ENCODE assay signal across 18 cellular contexts in the genomic region with DNA sequence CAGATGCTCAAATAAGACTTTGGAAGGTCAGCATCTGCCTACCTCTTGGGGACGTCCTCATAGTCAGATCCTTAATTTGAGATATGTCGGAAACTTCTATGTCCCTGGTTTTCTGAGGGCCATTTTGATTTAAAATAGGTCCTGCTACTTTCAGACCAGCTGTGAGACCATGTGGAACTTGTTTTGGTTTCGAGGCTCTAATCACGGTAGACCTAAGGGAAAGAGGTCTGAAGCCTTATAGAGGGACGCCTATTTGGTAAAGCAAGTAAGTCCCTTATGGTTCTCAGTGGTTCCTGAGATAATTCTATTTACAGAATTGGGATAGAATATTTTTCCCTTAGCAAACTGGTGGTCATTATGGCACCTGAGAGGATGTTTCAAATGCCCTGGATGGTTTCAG.
DNase-seq lines count a peak whose midpoint lies in the region; ATAC-seq, FAIRE-seq and TF ChIP-seq lines count a peak whose summit lies in the region.
"Had no signal": no experiment of that assay in that cellular context is flagged by ENCODE, and none has a peak within 500 bp of the region (broad histone marks: within the 10 kb centered on the region; RNA-seq: fewer than 3 reads in every experiment).

No MANE protein-coding gene starts in this region.

- peaks cover 72% of the 10 kb centered on the region for H3K36me3 Mint-ChIP-seq in nephron progenitor cell (ENCODE audit: low read depth)
- H3K36me3 Mint-ChIP-seq: CD14-positive monocyte had no signal

- CTCF ChIA-PET in GM12878 (lab: Yijun Ruan, JAX), result interaction anchor here (0.9 to 1.3 kb wide), 3 partner anchors 94 to 646 kb away, joined by 3 to 5 read pairs (median 4); no protein-coding TSS in a partner anchor

- H3K36me3 ChIP-seq in GM12878 (ENCODE audit: control insufficient read depth in 2 of 2, insufficient read depth in 2 of 2, low read length in 1 of 2), result no peaks in the 10 kb centered on the region
- H3K36me3 ChIP-seq: SJSA1 had no signal

- no peaks in the 10 kb centered on the region for H4K20me1 ChIP-seq in GM12878 (ENCODE audit: control insufficient read depth, insufficient read depth)

- POLR2A ChIA-PET in GM12878 (lab: Charles Lee), result no interaction called here

- H3K4me1 ChIP-seq in GM12878 (ENCODE audit: control insufficient read depth, insufficient read depth, low read length), result peaks cover 7% of the 10 kb centered on the region
- H3K4me1 ChIP-seq: SJSA1 had no signal

- TF ChIP-seq CTCF in GM12864 (IDR thresholded peaks at IDR 0.05; ENCODE audit: low read depth, low read length, missing control alignments), result no peak
- no peak for TF ChIP-seq CTCF in GM12878 (IDR thresholded peaks at IDR 0.05 in 2 of 3, conservative IDR thresholded peaks at IDR 0.05 in 1 of 3; ENCODE audit: control insufficient read depth in 2 of 3, extremely low read depth in 1 of 3, insufficient read depth in 1 of 3, low read depth in 3 of 3, low read length in 3 of 3)
- TF ChIP-seq CTCF in nephron progenitor cell (IDR thresholded peaks at IDR 0.05), result no peak

- WGBS in GM12878 (ENCODE audit: insufficient coverage, insufficient replicate concordance, low lambda C conversion rate, missing lambda C conversion rate), result 38% methylated on average over 5 of the region's 5 CpGs

- in situ Hi-C loops in GM12878 (cut with MboI), result no loop called here

- H3K4me3 ChIP-seq in GM12864 (ENCODE audit: low read depth, low read length) (no peak overlapping the region), GM12878 (no peak overlapping the region)
- H3K4me3 ChIP-seq: GM23338, PC-9, SJSA1 had no signal

- peak overlapping the region; percentile 10; the same call in 1 of the 2 replicates for H3K4me2 ChIP-seq in GM12878 (ENCODE audit: control insufficient read depth, insufficient read depth)
- H3K4me2 ChIP-seq: GM23338, PC-9 had no signal

- H3K27me3 Mint-ChIP-seq in nephron progenitor cell (ENCODE audit: low read depth, poor library complexity), result no peaks in the 10 kb centered on the region

- H3K27me3 ChIP-seq in GM12878 (replicated peaks in 1 of 2; ENCODE audit: control insufficient read depth in 2 of 2, insufficient read depth in 2 of 2, low read length in 1 of 2), result no peaks in the 10 kb centered on the region
- H3K27me3 ChIP-seq: SJSA1 had no signal

- intact Hi-C loops in GM12878 (cut with micrococcal nuclease; ENCODE audit: unreplicated experiment), result loop anchor here (5.0 kb wide), 2 partner anchors 103 to 107 kb away; a partner anchor contains a TSS

- no peaks in the 10 kb centered on the region for H3K4me1 Mint-ChIP-seq in nephron progenitor cell

- H3K9me3 ChIP-seq in GM12878 (replicated peaks; ENCODE audit: control insufficient read depth, insufficient read depth, low read length), result no peaks in the 10 kb centered on the region; the same call in 2 of the 3 replicates
- H3K9me3 ChIP-seq: SJSA1 had no signal

- SMC1A ChIA-PET in GM12878 (lab: Charles Lee; ENCODE audit: uncharacterized antibody, unreplicated experiment), result interaction anchor here (1.0 to 1.6 kb wide), 5 partner anchors 11 to 104 kb away, joined by 3 to 9 read pairs (median 4); no protein-coding TSS in a partner anchor

- RAD21 ChIA-PET in GM12878 (lab: Charles Lee; ENCODE audit: unreplicated experiment), result interaction anchor here (1.0 to 1.1 kb wide), 3 partner anchors 28 to 111 kb away, joined by 3 read pairs; a partner anchor contains a TSS

- no peak for TF ChIP-seq RAD21 in GM12878 (IDR thresholded peaks at IDR 0.05; ENCODE audit: insufficient read depth, low read depth, low read length)

- peaks cover 12% of the 10 kb centered on the region for H3K9me3 Mint-ChIP-seq in nephron progenitor cell
- H3K9me3 Mint-ChIP-seq: T-helper 1 cell treated with Interleukin-12 subunit alpha and Interleukin-12 subunit beta and Interleukin-4 antibody, amounts not matched to agents 30 μg/mL and 1 μg/mL, for 36 hours had no signal

- peak overlapping the region; percentile 19 for H2AFZ ChIP-seq in GM12878 (ENCODE audit: control insufficient read depth, low read depth, low read length)
- H2AFZ ChIP-seq: GM23338, PC-9 had no signal

- no peak overlapping the region for H3K4me3 Mint-ChIP-seq in nephron progenitor cell
- H3K4me3 Mint-ChIP-seq: CD14-positive monocyte; GM23338; T-helper 1 cell treated with Interleukin-12 subunit alpha and Interleukin-12 subunit beta and Interleukin-4 antibody, amounts not matched to agents 30 μg/mL and 1 μg/mL, for 36 hours had no signal

- H3K27ac Mint-ChIP-seq in nephron progenitor cell, result no peak overlapping the region
- H3K27ac Mint-ChIP-seq: GM23338; T-helper 1 cell treated with Interleukin-12 subunit alpha and Interleukin-12 subunit beta and Interleukin-4 antibody, amounts not matched to agents 30 μg/mL and 1 μg/mL, for 36 hours had no signal

- H3K27ac ChIP-seq in GM12878 (ENCODE audit: control insufficient read depth, insufficient read depth), result no peak overlapping the region
- H3K27ac ChIP-seq: 22Rv1, PC-9, SJSA1 had no signal

- no peaks in the 10 kb centered on the region for H3K79me2 ChIP-seq in GM12878 (ENCODE audit: control insufficient read depth, insufficient read depth, low read length)

- DNase-seq in GM12864 (ENCODE audit: low read depth) (peak; percentile 10), GM19239 (ENCODE audit: insufficient read length, low spot score) (no peak), GM12878 (ENCODE audit: low read depth, low spot score) (no peak), nephron progenitor cell (no peak), NCI-H82 treated with DMSO at 0.1 percent for 48 hours (lab: John Stamatoyannopoulos, UW; ENCODE audit: unreplicated experiment) (no peak)
- DNase-seq in stimulated activated CD4-positive, alpha-beta T cell treated with anti-CD3 and anti-CD28 coated beads, Interleukin-2, amount 100 ng/mL, for 24 hours, result no peak
- DNase-seq: DMS79, NCI-H187, NCI-H2227 treated with DMSO at 0.1 percent for 48 hours, NCI-H774 had no signal

- H3K9ac ChIP-seq in GM12878 (ENCODE audit: control insufficient read depth, insufficient read depth, low read length), result no peak overlapping the region

- no peak for TF ChIP-seq EP300 in GM12878 (IDR thresholded peaks at IDR 0.05; ENCODE audit: borderline replicate concordance in 1 of 2, control insufficient read depth in 1 of 2, low read depth in 2 of 2, low read length in 2 of 2)

- FAIRE-seq in GM19239 (lab: Jason Lieb, UNC) (peak; percentile 80), GM12878 (lab: Jason Lieb, UNC) (no peak)

- BruUV-seq in GM12878 (replicated peaks; lab: Mats Ljungman, UMichigan), result no TSS peak

- ATAC-seq in HG03175 (IDR thresholded peaks at IDR 0.05; ENCODE audit: unreplicated experiment) (peak; percentile 33), GM12878 (peak; percentile 46), GM19467 (IDR thresholded peaks at IDR 0.05; ENCODE audit: unreplicated experiment) (no peak)

- no peak for TF ChIP-seq POLR2A in GM12878 (IDR thresholded peaks at IDR 0.05; ENCODE audit: low read depth, low read length)

TF ChIP-seq in GM12878, 131 proteins besides CTCF, POLR2A, EP300 and RAD21:
- TF ChIP-seq BRCA1 (IDR thresholded peaks at IDR 0.05; ENCODE audit: low read depth, low read length) (no peak), NRF1 (conservative IDR thresholded peaks at IDR 0.05; ENCODE audit: low read depth, low read length) (no peak), JUND (IDR thresholded peaks at IDR 0.05; ENCODE audit: low read depth, low read length) (no peak), SUPT20H (IDR thresholded peaks at IDR 0.05; ENCODE audit: borderline replicate concordance, control insufficient read depth, low read depth, low read length) (no peak), NFXL1 (IDR thresholded peaks at IDR 0.05; ENCODE audit: borderline replicate concordance) (no peak), ATF7 (IDR thresholded peaks at IDR 0.05; ENCODE audit: low read depth) (no peak), STAT3 (IDR thresholded peaks at IDR 0.05; ENCODE audit: low read depth, low read length) (no peak), HDAC2 (IDR thresholded peaks at IDR 0.05) (no peak), EGR1 (IDR thresholded peaks at IDR 0.05; ENCODE audit: borderline replicate concordance in 1 of 2, low read depth in 2 of 2, low read length in 2 of 2) (no peak)
- TF ChIP-seq, protein P1, sequence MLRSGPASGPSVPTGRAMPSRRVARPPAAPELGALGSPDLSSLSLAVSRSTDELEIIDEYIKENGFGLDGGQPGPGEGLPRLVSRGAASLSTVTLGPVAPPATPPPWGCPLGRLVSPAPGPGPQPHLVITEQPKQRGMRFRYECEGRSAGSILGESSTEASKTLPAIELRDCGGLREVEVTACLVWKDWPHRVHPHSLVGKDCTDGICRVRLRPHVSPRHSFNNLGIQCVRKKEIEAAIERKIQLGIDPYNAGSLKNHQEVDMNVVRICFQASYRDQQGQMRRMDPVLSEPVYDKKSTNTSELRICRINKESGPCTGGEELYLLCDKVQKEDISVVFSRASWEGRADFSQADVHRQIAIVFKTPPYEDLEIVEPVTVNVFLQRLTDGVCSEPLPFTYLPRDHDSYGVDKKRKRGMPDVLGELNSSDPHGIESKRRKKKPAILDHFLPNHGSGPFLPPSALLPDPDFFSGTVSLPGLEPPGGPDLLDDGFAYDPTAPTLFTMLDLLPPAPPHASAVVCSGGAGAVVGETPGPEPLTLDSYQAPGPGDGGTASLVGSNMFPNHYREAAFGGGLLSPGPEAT (IDR thresholded peaks at IDR 0.05; ENCODE audit: low read depth), result no peak
- TF ChIP-seq, protein P2, sequence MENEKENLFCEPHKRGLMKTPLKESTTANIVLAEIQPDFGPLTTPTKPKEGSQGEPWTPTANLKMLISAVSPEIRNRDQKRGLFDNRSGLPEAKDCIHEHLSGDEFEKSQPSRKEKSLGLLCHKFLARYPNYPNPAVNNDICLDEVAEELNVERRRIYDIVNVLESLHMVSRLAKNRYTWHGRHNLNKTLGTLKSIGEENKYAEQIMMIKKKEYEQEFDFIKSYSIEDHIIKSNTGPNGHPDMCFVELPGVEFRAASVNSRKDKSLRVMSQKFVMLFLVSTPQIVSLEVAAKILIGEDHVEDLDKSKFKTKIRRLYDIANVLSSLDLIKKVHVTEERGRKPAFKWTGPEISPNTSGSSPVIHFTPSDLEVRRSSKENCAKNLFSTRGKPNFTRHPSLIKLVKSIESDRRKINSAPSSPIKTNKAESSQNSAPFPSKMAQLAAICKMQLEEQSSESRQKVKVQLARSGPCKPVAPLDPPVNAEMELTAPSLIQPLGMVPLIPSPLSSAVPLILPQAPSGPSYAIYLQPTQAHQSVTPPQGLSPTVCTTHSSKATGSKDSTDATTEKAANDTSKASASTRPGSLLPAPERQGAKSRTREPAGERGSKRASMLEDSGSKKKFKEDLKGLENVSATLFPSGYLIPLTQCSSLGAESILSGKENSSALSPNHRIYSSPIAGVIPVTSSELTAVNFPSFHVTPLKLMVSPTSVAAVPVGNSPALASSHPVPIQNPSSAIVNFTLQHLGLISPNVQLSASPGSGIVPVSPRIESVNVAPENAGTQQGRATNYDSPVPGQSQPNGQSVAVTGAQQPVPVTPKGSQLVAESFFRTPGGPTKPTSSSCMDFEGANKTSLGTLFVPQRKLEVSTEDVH (IDR thresholded peaks at IDR 0.05; ENCODE audit: low read depth, partially characterized antibody), result no peak
